ENCODE assay signal across 9 cellular contexts in genomic region chr3:169148448-169149348, GRCh38.
DNase-seq lines count a peak whose midpoint lies in the region; FAIRE-seq and TF ChIP-seq lines count a peak whose summit lies in the region.
"Had no signal": no experiment of that assay in that cellular context is flagged by ENCODE, and none has a peak within 500 bp of the region (broad histone marks: within the 10 kb centered on the region; RNA-seq: fewer than 3 reads in every experiment).

No MANE protein-coding gene starts in this region.

- in situ Hi-C loops in KBM-7 (cut with MboI; ENCODE audit: low pct_unique_long_range_greater_than_20kb, low sequenced_read_pairs), result loop anchor here (25.0 kb wide), 1 partner anchor 514 kb away; the partner anchor contains the start of gene MECOM

- peak overlapping the region; percentile 67 for H3K4me3 ChIP-seq in ACC112 (ENCODE audit: low read depth, low read length)
- peak overlapping the region; percentile 76 for H3K4me3 ChIP-seq in adipocyte (ENCODE audit: low read length)

- TF ChIP-seq POLR2A in H54 (IDR thresholded peaks at IDR 0.05; ENCODE audit: low read depth, low read length), result no peak

- H3K36me3 ChIP-seq in ACC112 (ENCODE audit: insufficient read depth, low read length), result no peaks in the 10 kb centered on the region
- no peaks in the 10 kb centered on the region for H3K36me3 ChIP-seq in adipocyte (ENCODE audit: control insufficient read depth, insufficient read depth, low read length, severe bottlenecking)
- H3K36me3 ChIP-seq: neutrophil had no signal

- DNase-seq in H54 (ENCODE audit: insufficient read length, low spot score), result no peak
- peak; percentile 6 for DNase-seq in adipocyte (ENCODE audit: low read depth)
- peak; percentile 22 for DNase-seq in kidney tubule cell (ENCODE audit: low spot score)
- no peak for DNase-seq in KBM-7
- DNase-seq in NCI-H524 treated with DMSO at 0.1 percent for 48 hours (lab: John Stamatoyannopoulos, UW), result no peak
- DNase-seq in activated CD4-positive, alpha-beta T cell treated with anti-CD3 and anti-CD28 coated beads, Interleukin-2, amount 50 U/mL, for 4 hours, result no peak
- DNase-seq in CD1c-positive myeloid dendritic cell (ENCODE audit: extremely low spot score), result no peak

- H3K27ac ChIP-seq in ACC112 (ENCODE audit: low read depth, low read length), result no peak overlapping the region
- H3K27ac ChIP-seq: neutrophil had no signal

- no peaks in the 10 kb centered on the region for H3K27me3 ChIP-seq in ACC112 (ENCODE audit: insufficient read depth, low read length)
- H3K27me3 ChIP-seq in adipocyte (replicated peaks; ENCODE audit: control insufficient read depth, insufficient read depth, low read length), result peaks cover 35% of the 10 kb centered on the region

- H3K4me1 ChIP-seq in ACC112 (ENCODE audit: control insufficient read depth, insufficient read depth, low read length, unreplicated experiment), result peaks cover 3% of the 10 kb centered on the region
- H3K4me1 ChIP-seq in adipocyte (ENCODE audit: control insufficient read depth, insufficient read depth, low read length), result peaks cover 15% of the 10 kb centered on the region

- peak; percentile 20 for FAIRE-seq in H54 (lab: Jason Lieb, UNC)

- H2AFZ ChIP-seq in ACC112 (ENCODE audit: low read length, unreplicated experiment), result peak overlapping the region; percentile 99

- no peaks in the 10 kb centered on the region for H3K9me3 ChIP-seq in adipocyte (ENCODE audit: control insufficient read depth, low read length)
- H3K9me3 ChIP-seq: neutrophil had no signal

- peak overlapping the region; percentile 49 for H3K9ac ChIP-seq in adipocyte (ENCODE audit: low read length)

- peaks cover 11% of the 10 kb centered on the region for H3K79me2 ChIP-seq in ACC112 (ENCODE audit: control insufficient read depth, insufficient read depth, low read length, unreplicated experiment)

Comparison
In these comparisons a context has a peak if more than half of its experiments do, and no peak if none do; other contexts are left out.
1. DNase-seq: peak in adipocyte (single experiment) and kidney tubule cell (single experiment); none in H54 (single experiment), KBM-7 (single experiment), NCI-H524 treated with DMSO at 0.1 percent for 48 hours (single experiment), activated CD4-positive, alpha-beta T cell treated with anti-CD3 and anti-CD28 coated beads, Interleukin-2, amount 50 U/mL, for 4 hours (0 of 2) and CD1c-positive myeloid dendritic cell (single experiment).